9 cellular contexts compared by ENCODE assay signal in genomic region chr11:83836883-83837654, GRCh38.
DNase-seq lines count a peak whose midpoint lies in the region; ATAC-seq and TF ChIP-seq lines count a peak whose summit lies in the region.
"Had no signal": no experiment of that assay in that cellular context is flagged by ENCODE, and none has a peak within 500 bp of the region (broad histone marks: within the 10 kb centered on the region; RNA-seq: fewer than 3 reads in every experiment).

No MANE protein-coding gene starts in this region.

- no peak overlapping the region for H3K4me3 Mint-ChIP-seq in stimulated activated naive CD8-positive, alpha-beta T cell treated with anti-CD3 and anti-CD28 coated beads, Interleukin-15, amount 100 ng/mL, for 72 hours
- H3K4me3 Mint-ChIP-seq: activated naive CD8-positive, alpha-beta T cell treated with anti-CD3 and anti-CD28 coated beads, Interleukin-2, amount 10 ng/mL, durations not matched to agents 7 days and 5 days had no signal

- H3K4me3 ChIP-seq in astrocyte of the cerebellum (ENCODE audit: low read depth, low read length) = no peak overlapping the region

- TF ChIP-seq CTCF in astrocyte of the cerebellum (IDR thresholded peaks at IDR 0.05; ENCODE audit: low read depth, low read length, missing control alignments) = peak; percentile 89

- DNase-seq in EL = peak; percentile 46
- peak; percentile 44 for DNase-seq in NCI-H460 (ENCODE audit: extremely low read depth, low read depth)
- peak; percentile 28 for DNase-seq in astrocyte of the cerebellum (ENCODE audit: low read depth)
- peak; percentile 60 for DNase-seq in iPS DF 4.7 (ENCODE audit: extremely low read depth, low spot score)
- DNase-seq in stimulated activated naive CD8-positive, alpha-beta T cell treated with anti-CD3 and anti-CD28 coated beads, Interleukin-15, amount 100 ng/mL, for 72 hours = peak; percentile 11 to 21
- no peak for DNase-seq in central memory CD4-positive, alpha-beta T cell
- DNase-seq: activated naive CD8-positive, alpha-beta T cell treated with anti-CD3 and anti-CD28 coated beads, Interleukin-2, amount 10 ng/mL, durations not matched to agents 7 days and 5 days had no signal

- in situ Hi-C loops in astrocyte of the cerebellum (cut with HindIII; ENCODE audit: low sequenced_read_pairs) = loop anchor here (25.0 kb wide), 1 partner anchor 700 kb away; no protein-coding TSS in a partner anchor

- H3K27me3 Mint-ChIP-seq in stimulated activated naive CD8-positive, alpha-beta T cell treated with anti-CD3 and anti-CD28 coated beads, Interleukin-15, amount 100 ng/mL, for 72 hours = peaks cover 17% of the 10 kb centered on the region

- H3K9me3 Mint-ChIP-seq in stimulated activated naive CD8-positive, alpha-beta T cell treated with anti-CD3 and anti-CD28 coated beads, Interleukin-15, amount 100 ng/mL, for 72 hours = no peaks in the 10 kb centered on the region
- H3K9me3 Mint-ChIP-seq: activated naive CD8-positive, alpha-beta T cell treated with anti-CD3 and anti-CD28 coated beads, Interleukin-2, amount 10 ng/mL, durations not matched to agents 7 days and 5 days had no signal

- H3K27ac Mint-ChIP-seq in stimulated activated naive CD8-positive, alpha-beta T cell treated with anti-CD3 and anti-CD28 coated beads, Interleukin-15, amount 100 ng/mL, for 72 hours = no peak overlapping the region
- H3K27ac Mint-ChIP-seq: activated naive CD8-positive, alpha-beta T cell treated with anti-CD3 and anti-CD28 coated beads, Interleukin-2, amount 10 ng/mL, durations not matched to agents 7 days and 5 days had no signal

- ATAC-seq in GM19324 (IDR thresholded peaks at IDR 0.05; ENCODE audit: low FRiP score, unreplicated experiment) (peak; percentile 82), HG03139 (IDR thresholded peaks at IDR 0.05; ENCODE audit: unreplicated experiment) (peak; percentile 78)
- ATAC-seq in stimulated activated naive CD8-positive, alpha-beta T cell treated with anti-CD3 and anti-CD28 coated beads, Interleukin-15, amount 100 ng/mL, for 72 hours = peak; percentile 79

- H3K4me1 Mint-ChIP-seq in stimulated activated naive CD8-positive, alpha-beta T cell treated with anti-CD3 and anti-CD28 coated beads, Interleukin-15, amount 100 ng/mL, for 72 hours = no peaks in the 10 kb centered on the region
- H3K4me1 Mint-ChIP-seq: activated naive CD8-positive, alpha-beta T cell treated with anti-CD3 and anti-CD28 coated beads, Interleukin-2, amount 10 ng/mL, durations not matched to agents 7 days and 5 days had no signal
